In genomic region chr9:137551656-137552534, GRCh38 we compare ENCODE assay signal across 1 cellular context.
TF ChIP-seq lines count a peak whose summit lies in the region.

TSS of gene MRPL41 (plus strand) at chr9:137551879. CDS start at chr9:137552082, 203 bp downstream.

TF ChIP-seq in K562, 482 proteins besides CTCF, POLR2A, EP300 and RAD21 (continued from another document and continues in another):
- TF ChIP-seq SMARCB1 (IDR thresholded peaks at IDR 0.05; ENCODE audit: insufficient read length, low read depth) (no peak), ESRRA (IDR thresholded peaks at IDR 0.05; ENCODE audit: borderline replicate concordance, low read depth) (peak; percentile 76), TAL1 (IDR thresholded peaks at IDR 0.05) (no peak), CTBP1 (IDR thresholded peaks at IDR 0.05; ENCODE audit: borderline replicate concordance) (0 out of 2 replicates have a peak, but pooled peaks have one; percentile 14), RB1 (IDR thresholded peaks at IDR 0.05; ENCODE audit: low read depth) (peak; percentile 72), RAD51 (IDR thresholded peaks at IDR 0.05; ENCODE audit: borderline replicate concordance, low read depth) (no peak), SMAD4 (CRISPR knock-in tag; conservative IDR thresholded peaks at IDR 0.05) (peak; percentile 42; the same call in 1 of the 2 replicates), RBM25 (IDR thresholded peaks at IDR 0.05; ENCODE audit: low read depth, low read length, severe bottlenecking) (peak; percentile 100), NFYB (IDR thresholded peaks at IDR 0.05; ENCODE audit: extremely low read depth, insufficient read length) (peak; percentile 43), TAF1 (IDR thresholded peaks at IDR 0.05; ENCODE audit: control insufficient read depth, extremely low read depth, insufficient read depth, low read length, severe bottlenecking) (peak; percentile 81), GABPB1 (CRISPR knock-in tag; IDR thresholded peaks at IDR 0.05) (0 out of 2 replicates have a peak, but pooled peaks have one; percentile 31), GABPA (tag; conservative IDR thresholded peaks at IDR 0.05; ENCODE audit: low read depth) (peak; percentile 30; the same call in 1 of the 2 replicates), GTF2A2 (tag; IDR thresholded peaks at IDR 0.05) (no peak), BRD4 (IDR thresholded peaks at IDR 0.05) (no peak), STAT6 (CRISPR knock-in tag; IDR thresholded peaks at IDR 0.05) (no peak), NRF1 (conservative IDR thresholded peaks at IDR 0.05 in 1 of 2, IDR thresholded peaks at IDR 0.05 in 1 of 2) (peak; percentile 63 to 72), SIN3A (IDR thresholded peaks at IDR 0.05; ENCODE audit: borderline replicate concordance in 2 of 2, control insufficient read depth in 1 of 2, low read depth in 2 of 2, low read length in 2 of 2) (peak in 1 of 2 experiments; percentile 19; a peak in 1 of 4 replicates), YY1 (IDR thresholded peaks at IDR 0.05; ENCODE audit: borderline replicate concordance in 1 of 3, control insufficient read depth in 1 of 3, extremely low read depth in 1 of 3, insufficient read depth in 3 of 3, insufficient read length in 1 of 3, insufficient replicate concordance in 2 of 3, low read depth in 1 of 3, low read length in 2 of 3) (peak in 1 of 3 experiments; percentile 6), MXI1 (IDR thresholded peaks at IDR 0.05; ENCODE audit: low read depth, low read length) (no peak), NEUROD1 (IDR thresholded peaks at IDR 0.05; ENCODE audit: borderline replicate concordance, low read depth, low read length, partially characterized antibody) (peak; percentile 65), CBX1 (IDR thresholded peaks at IDR 0.05; ENCODE audit: low read depth) (peak; percentile 78; the same call in 1 of the 2 replicates), E2F5 (CRISPR knock-in tag; IDR thresholded peaks at IDR 0.05) (no peak), JUN (IDR thresholded peaks at IDR 0.05; ENCODE audit: borderline replicate concordance, low read depth, low read length) (no peak), JUN (CRISPR knock-in tag; IDR thresholded peaks at IDR 0.05; ENCODE audit: borderline replicate concordance) (no peak), PHB2 (IDR thresholded peaks at IDR 0.05; ENCODE audit: low read depth) (no peak), ZBTB2 (IDR thresholded peaks at IDR 0.05) (no peak), MEF2D (tag; conservative IDR thresholded peaks at IDR 0.05; ENCODE audit: low read depth) (no peak), ZNF134 (CRISPR knock-in tag; conservative IDR thresholded peaks at IDR 0.05) (0 out of 2 replicates have a peak, but pooled peaks have one; percentile 43), KAT8 (IDR thresholded peaks at IDR 0.05; ENCODE audit: low read depth) (no peak), GATAD2B (IDR thresholded peaks at IDR 0.05; ENCODE audit: borderline replicate concordance) (0 out of 2 replicates have a peak, but pooled peaks have one; percentile 9), SMARCA5 (IDR thresholded peaks at IDR 0.05) (peak; percentile 80; the same call in 1 of the 2 replicates), NELFE (IDR thresholded peaks at IDR 0.05; ENCODE audit: insufficient read depth, insufficient read length) (no peak), ZNF133 (CRISPR knock-in tag; IDR thresholded peaks at IDR 0.05) (no peak), CCNT2 (IDR thresholded peaks at IDR 0.05; ENCODE audit: borderline replicate concordance, extremely low read depth, insufficient read length, low read depth, low read length) (peak; percentile 26), SAP30 (IDR thresholded peaks at IDR 0.05; ENCODE audit: borderline replicate concordance, insufficient read depth, low read depth, low read length, poor library complexity, severe bottlenecking) (peak; percentile 55), CSDE1 (IDR thresholded peaks at IDR 0.05) (no peak), SAFB (IDR thresholded peaks at IDR 0.05; ENCODE audit: borderline replicate concordance, low read depth, low read length) (no peak), ZNF143 (CRISPR knock-in tag; IDR thresholded peaks at IDR 0.05) (no peak), PTBP1 (IDR thresholded peaks at IDR 0.05; ENCODE audit: low read depth, low read length) (no peak), MTA2 (IDR thresholded peaks at IDR 0.05; ENCODE audit: low read depth) (no peak), CREB5 (CRISPR knock-in tag; IDR thresholded peaks at IDR 0.05) (no peak), KAT2B (IDR thresholded peaks at IDR 0.05; ENCODE audit: low read depth, low read length) (no peak), ZC3H4 (CRISPR knock-in tag; IDR thresholded peaks at IDR 0.05; ENCODE audit: borderline replicate concordance) (no peak), KDM2B (CRISPR knock-in tag; IDR thresholded peaks at IDR 0.05) (no peak; the same call in 1 of the 2 replicates), SMAD2 (IDR thresholded peaks at IDR 0.05; ENCODE audit: low read depth, low read length) (no peak), FOXJ3 (CRISPR knock-in tag; IDR thresholded peaks at IDR 0.05) (no peak), ZFP91 (CRISPR knock-in tag; IDR thresholded peaks at IDR 0.05) (no peak), PHF8 (IDR thresholded peaks at IDR 0.05; ENCODE audit: borderline replicate concordance, low read length) (peak; percentile 83), ZNF668 (CRISPR knock-in tag; IDR thresholded peaks at IDR 0.05) (no peak), ARHGAP35 (IDR thresholded peaks at IDR 0.05; ENCODE audit: partially characterized antibody) (no peak), ZNF57 (CRISPR knock-in tag; IDR thresholded peaks at IDR 0.05) (no peak), CC2D1A (IDR thresholded peaks at IDR 0.05) (no peak), SMARCE1 (IDR thresholded peaks at IDR 0.05) (no peak), RBM34 (IDR thresholded peaks at IDR 0.05; ENCODE audit: borderline replicate concordance, insufficient read depth, low read length) (no peak)
- TF ChIP-seq, protein P1, sequence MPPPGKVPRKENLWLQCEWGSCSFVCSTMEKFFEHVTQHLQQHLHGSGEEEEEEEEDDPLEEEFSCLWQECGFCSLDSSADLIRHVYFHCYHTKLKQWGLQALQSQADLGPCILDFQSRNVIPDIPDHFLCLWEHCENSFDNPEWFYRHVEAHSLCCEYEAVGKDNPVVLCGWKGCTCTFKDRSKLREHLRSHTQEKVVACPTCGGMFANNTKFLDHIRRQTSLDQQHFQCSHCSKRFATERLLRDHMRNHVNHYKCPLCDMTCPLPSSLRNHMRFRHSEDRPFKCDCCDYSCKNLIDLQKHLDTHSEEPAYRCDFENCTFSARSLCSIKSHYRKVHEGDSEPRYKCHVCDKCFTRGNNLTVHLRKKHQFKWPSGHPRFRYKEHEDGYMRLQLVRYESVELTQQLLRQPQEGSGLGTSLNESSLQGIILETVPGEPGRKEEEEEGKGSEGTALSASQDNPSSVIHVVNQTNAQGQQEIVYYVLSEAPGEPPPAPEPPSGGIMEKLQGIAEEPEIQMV (tag; conservative IDR thresholded peaks at IDR 0.05; ENCODE audit: low read depth) = no peak
- TF ChIP-seq, protein P2, sequence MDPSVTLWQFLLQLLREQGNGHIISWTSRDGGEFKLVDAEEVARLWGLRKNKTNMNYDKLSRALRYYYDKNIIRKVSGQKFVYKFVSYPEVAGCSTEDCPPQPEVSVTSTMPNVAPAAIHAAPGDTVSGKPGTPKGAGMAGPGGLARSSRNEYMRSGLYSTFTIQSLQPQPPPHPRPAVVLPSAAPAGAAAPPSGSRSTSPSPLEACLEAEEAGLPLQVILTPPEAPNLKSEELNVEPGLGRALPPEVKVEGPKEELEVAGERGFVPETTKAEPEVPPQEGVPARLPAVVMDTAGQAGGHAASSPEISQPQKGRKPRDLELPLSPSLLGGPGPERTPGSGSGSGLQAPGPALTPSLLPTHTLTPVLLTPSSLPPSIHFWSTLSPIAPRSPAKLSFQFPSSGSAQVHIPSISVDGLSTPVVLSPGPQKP (CRISPR knock-in tag; IDR thresholded peaks at IDR 0.05) = no peak
- TF ChIP-seq, protein P3, sequence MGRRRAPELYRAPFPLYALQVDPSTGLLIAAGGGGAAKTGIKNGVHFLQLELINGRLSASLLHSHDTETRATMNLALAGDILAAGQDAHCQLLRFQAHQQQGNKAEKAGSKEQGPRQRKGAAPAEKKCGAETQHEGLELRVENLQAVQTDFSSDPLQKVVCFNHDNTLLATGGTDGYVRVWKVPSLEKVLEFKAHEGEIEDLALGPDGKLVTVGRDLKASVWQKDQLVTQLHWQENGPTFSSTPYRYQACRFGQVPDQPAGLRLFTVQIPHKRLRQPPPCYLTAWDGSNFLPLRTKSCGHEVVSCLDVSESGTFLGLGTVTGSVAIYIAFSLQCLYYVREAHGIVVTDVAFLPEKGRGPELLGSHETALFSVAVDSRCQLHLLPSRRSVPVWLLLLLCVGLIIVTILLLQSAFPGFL (CRISPR knock-in tag; IDR thresholded peaks at IDR 0.05) = no peak
- TF ChIP-seq, protein P4, sequence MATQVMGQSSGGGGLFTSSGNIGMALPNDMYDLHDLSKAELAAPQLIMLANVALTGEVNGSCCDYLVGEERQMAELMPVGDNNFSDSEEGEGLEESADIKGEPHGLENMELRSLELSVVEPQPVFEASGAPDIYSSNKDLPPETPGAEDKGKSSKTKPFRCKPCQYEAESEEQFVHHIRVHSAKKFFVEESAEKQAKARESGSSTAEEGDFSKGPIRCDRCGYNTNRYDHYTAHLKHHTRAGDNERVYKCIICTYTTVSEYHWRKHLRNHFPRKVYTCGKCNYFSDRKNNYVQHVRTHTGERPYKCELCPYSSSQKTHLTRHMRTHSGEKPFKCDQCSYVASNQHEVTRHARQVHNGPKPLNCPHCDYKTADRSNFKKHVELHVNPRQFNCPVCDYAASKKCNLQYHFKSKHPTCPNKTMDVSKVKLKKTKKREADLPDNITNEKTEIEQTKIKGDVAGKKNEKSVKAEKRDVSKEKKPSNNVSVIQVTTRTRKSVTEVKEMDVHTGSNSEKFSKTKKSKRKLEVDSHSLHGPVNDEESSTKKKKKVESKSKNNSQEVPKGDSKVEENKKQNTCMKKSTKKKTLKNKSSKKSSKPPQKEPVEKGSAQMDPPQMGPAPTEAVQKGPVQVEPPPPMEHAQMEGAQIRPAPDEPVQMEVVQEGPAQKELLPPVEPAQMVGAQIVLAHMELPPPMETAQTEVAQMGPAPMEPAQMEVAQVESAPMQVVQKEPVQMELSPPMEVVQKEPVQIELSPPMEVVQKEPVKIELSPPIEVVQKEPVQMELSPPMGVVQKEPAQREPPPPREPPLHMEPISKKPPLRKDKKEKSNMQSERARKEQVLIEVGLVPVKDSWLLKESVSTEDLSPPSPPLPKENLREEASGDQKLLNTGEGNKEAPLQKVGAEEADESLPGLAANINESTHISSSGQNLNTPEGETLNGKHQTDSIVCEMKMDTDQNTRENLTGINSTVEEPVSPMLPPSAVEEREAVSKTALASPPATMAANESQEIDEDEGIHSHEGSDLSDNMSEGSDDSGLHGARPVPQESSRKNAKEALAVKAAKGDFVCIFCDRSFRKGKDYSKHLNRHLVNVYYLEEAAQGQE (CRISPR knock-in tag; IDR thresholded peaks at IDR 0.05; ENCODE audit: low read depth) = 0 out of 2 replicates have a peak, but pooled peaks have one; percentile 23
